In the genomic region with DNA sequence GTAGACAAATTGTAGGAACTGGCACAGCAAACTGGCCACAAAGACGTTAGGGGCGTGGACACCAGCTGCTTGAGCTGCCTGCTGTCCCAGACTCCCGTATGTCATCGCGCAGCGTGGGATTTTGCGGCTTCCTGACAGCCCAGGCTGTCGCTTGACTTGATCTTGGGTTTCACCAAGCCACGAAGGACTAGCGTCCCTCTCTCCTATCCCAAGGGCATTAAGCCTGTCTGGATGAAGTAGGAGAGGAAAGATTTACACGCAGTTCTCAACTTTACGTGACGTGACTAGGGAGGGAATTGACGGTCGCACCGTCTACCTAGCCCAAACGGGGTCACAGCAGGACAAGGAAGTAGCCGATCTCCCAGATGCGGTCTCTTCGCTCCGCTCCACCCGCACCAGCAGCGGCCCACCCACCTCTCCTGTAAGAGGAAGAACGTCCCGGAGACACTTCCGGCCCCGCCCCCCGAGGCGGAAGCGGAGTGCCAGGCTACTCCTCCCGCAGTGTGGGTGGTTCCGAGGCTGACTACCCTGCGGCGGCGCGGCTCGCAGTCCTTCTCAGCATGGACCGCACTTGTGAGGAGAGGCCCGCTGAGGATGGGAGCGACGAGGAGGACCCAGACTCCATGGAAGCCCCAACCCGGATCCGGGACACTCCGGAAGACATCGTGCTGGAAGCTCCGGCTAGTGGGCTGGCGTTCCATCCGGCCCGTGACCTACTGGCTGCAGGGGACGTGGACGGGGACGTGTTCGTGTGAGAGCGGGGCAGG, we compare ENCODE assay signal across 1 cellular context.
TF ChIP-seq lines count a peak whose summit lies in the region.

A gene with protein sequence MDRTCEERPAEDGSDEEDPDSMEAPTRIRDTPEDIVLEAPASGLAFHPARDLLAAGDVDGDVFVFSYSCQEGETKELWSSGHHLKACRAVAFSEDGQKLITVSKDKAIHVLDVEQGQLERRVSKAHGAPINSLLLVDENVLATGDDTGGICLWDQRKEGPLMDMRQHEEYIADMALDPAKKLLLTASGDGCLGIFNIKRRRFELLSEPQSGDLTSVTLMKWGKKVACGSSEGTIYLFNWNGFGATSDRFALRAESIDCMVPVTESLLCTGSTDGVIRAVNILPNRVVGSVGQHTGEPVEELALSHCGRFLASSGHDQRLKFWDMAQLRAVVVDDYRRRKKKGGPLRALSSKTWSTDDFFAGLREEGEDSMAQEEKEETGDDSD (plus strand): TSS at position 552 of the 767 bp plus-strand sequence. CDS start 9 bp downstream, at position 561.

TF ChIP-seq in K562, 482 proteins besides CTCF, POLR2A, EP300 and RAD21 (continued from another document):
- TF ChIP-seq, protein P1, sequence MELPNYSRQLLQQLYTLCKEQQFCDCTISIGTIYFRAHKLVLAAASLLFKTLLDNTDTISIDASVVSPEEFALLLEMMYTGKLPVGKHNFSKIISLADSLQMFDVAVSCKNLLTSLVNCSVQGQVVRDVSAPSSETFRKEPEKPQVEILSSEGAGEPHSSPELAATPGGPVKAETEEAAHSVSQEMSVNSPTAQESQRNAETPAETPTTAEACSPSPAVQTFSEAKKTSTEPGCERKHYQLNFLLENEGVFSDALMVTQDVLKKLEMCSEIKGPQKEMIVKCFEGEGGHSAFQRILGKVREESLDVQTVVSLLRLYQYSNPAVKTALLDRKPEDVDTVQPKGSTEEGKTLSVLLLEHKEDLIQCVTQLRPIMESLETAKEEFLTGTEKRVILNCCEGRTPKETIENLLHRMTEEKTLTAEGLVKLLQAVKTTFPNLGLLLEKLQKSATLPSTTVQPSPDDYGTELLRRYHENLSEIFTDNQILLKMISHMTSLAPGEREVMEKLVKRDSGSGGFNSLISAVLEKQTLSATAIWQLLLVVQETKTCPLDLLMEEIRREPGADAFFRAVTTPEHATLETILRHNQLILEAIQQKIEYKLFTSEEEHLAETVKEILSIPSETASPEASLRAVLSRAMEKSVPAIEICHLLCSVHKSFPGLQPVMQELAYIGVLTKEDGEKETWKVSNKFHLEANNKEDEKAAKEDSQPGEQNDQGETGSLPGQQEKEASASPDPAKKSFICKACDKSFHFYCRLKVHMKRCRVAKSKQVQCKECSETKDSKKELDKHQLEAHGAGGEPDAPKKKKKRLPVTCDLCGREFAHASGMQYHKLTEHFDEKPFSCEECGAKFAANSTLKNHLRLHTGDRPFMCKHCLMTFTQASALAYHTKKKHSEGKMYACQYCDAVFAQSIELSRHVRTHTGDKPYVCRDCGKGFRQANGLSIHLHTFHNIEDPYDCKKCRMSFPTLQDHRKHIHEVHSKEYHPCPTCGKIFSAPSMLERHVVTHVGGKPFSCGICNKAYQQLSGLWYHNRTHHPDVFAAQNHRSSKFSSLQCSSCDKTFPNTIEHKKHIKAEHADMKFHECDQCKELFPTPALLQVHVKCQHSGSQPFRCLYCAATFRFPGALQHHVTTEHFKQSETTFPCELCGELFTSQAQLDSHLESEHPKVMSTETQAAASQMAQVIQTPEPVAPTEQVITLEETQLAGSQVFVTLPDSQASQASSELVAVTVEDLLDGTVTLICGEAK (IDR thresholded peaks at IDR 0.05) = peak; percentile 97
- TF ChIP-seq, protein P1 (CRISPR knock-in tag; IDR thresholded peaks at IDR 0.05) = no peak
- no peak; the same call in none of the 2 replicates for TF ChIP-seq BHLHE40 (IDR thresholded peaks at IDR 0.05; ENCODE audit: low read length)
- TF ChIP-seq ZNF174 (CRISPR knock-in tag; IDR thresholded peaks at IDR 0.05) = no peak
- TF ChIP-seq SNIP1 (IDR thresholded peaks at IDR 0.05; ENCODE audit: low read depth) = no peak
- TF ChIP-seq CHD2 (IDR thresholded peaks at IDR 0.05; ENCODE audit: low read depth, low read length) = peak; percentile 64; the same call in 1 of the 2 replicates
- TF ChIP-seq, protein P2, sequence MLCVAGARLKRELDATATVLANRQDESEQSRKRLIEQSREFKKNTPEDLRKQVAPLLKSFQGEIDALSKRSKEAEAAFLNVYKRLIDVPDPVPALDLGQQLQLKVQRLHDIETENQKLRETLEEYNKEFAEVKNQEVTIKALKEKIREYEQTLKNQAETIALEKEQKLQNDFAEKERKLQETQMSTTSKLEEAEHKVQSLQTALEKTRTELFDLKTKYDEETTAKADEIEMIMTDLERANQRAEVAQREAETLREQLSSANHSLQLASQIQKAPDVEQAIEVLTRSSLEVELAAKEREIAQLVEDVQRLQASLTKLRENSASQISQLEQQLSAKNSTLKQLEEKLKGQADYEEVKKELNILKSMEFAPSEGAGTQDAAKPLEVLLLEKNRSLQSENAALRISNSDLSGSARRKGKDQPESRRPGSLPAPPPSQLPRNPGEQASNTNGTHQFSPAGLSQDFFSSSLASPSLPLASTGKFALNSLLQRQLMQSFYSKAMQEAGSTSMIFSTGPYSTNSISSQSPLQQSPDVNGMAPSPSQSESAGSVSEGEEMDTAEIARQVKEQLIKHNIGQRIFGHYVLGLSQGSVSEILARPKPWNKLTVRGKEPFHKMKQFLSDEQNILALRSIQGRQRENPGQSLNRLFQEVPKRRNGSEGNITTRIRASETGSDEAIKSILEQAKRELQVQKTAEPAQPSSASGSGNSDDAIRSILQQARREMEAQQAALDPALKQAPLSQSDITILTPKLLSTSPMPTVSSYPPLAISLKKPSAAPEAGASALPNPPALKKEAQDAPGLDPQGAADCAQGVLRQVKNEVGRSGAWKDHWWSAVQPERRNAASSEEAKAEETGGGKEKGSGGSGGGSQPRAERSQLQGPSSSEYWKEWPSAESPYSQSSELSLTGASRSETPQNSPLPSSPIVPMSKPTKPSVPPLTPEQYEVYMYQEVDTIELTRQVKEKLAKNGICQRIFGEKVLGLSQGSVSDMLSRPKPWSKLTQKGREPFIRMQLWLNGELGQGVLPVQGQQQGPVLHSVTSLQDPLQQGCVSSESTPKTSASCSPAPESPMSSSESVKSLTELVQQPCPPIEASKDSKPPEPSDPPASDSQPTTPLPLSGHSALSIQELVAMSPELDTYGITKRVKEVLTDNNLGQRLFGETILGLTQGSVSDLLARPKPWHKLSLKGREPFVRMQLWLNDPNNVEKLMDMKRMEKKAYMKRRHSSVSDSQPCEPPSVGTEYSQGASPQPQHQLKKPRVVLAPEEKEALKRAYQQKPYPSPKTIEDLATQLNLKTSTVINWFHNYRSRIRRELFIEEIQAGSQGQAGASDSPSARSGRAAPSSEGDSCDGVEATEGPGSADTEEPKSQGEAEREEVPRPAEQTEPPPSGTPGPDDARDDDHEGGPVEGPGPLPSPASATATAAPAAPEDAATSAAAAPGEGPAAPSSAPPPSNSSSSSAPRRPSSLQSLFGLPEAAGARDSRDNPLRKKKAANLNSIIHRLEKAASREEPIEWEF (CRISPR knock-in tag; IDR thresholded peaks at IDR 0.05) = no peak
- no peak for TF ChIP-seq GATAD2A (IDR thresholded peaks at IDR 0.05)
- TF ChIP-seq EHMT2 (IDR thresholded peaks at IDR 0.05) = no peak
- peak in 1 of 2 experiments; percentile 92; a peak in 2 of 4 replicates for TF ChIP-seq HDAC1 (IDR thresholded peaks at IDR 0.05)
- TF ChIP-seq, protein P3, sequence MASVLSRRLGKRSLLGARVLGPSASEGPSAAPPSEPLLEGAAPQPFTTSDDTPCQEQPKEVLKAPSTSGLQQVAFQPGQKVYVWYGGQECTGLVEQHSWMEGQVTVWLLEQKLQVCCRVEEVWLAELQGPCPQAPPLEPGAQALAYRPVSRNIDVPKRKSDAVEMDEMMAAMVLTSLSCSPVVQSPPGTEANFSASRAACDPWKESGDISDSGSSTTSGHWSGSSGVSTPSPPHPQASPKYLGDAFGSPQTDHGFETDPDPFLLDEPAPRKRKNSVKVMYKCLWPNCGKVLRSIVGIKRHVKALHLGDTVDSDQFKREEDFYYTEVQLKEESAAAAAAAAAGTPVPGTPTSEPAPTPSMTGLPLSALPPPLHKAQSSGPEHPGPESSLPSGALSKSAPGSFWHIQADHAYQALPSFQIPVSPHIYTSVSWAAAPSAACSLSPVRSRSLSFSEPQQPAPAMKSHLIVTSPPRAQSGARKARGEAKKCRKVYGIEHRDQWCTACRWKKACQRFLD (CRISPR knock-in tag; IDR thresholded peaks at IDR 0.05) = no peak
- TF ChIP-seq, protein P4, sequence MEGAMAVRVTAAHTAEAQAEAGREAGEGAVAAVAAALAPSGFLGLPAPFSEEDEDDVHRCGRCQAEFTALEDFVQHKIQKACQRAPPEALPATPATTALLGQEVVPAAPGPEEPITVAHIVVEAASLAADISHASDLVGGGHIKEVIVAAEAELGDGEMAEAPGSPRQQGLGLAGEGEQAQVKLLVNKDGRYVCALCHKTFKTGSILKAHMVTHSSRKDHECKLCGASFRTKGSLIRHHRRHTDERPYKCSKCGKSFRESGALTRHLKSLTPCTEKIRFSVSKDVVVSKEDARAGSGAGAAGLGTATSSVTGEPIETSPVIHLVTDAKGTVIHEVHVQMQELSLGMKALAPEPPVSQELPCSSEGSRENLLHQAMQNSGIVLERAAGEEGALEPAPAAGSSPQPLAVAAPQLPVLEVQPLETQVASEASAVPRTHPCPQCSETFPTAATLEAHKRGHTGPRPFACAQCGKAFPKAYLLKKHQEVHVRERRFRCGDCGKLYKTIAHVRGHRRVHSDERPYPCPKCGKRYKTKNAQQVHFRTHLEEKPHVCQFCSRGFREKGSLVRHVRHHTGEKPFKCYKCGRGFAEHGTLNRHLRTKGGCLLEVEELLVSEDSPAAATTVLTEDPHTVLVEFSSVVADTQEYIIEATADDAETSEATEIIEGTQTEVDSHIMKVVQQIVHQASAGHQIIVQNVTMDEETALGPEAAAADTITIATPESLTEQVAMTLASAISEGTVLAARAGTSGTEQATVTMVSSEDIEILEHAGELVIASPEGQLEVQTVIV (CRISPR knock-in tag; IDR thresholded peaks at IDR 0.05; ENCODE audit: borderline replicate concordance) = no peak
- TF ChIP-seq ETV1 (tag; conservative IDR thresholded peaks at IDR 0.05; ENCODE audit: low read depth) = peak; percentile 95
- TF ChIP-seq, protein P5, sequence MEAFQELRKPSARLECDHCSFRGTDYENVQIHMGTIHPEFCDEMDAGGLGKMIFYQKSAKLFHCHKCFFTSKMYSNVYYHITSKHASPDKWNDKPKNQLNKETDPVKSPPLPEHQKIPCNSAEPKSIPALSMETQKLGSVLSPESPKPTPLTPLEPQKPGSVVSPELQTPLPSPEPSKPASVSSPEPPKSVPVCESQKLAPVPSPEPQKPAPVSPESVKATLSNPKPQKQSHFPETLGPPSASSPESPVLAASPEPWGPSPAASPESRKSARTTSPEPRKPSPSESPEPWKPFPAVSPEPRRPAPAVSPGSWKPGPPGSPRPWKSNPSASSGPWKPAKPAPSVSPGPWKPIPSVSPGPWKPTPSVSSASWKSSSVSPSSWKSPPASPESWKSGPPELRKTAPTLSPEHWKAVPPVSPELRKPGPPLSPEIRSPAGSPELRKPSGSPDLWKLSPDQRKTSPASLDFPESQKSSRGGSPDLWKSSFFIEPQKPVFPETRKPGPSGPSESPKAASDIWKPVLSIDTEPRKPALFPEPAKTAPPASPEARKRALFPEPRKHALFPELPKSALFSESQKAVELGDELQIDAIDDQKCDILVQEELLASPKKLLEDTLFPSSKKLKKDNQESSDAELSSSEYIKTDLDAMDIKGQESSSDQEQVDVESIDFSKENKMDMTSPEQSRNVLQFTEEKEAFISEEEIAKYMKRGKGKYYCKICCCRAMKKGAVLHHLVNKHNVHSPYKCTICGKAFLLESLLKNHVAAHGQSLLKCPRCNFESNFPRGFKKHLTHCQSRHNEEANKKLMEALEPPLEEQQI (IDR thresholded peaks at IDR 0.05) = no peak
- no peak for TF ChIP-seq PTRF (tag; IDR thresholded peaks at IDR 0.05)
- 0 out of 2 replicates have a peak, but pooled peaks have one; percentile 37 for TF ChIP-seq NFXL1 (CRISPR knock-in tag; IDR thresholded peaks at IDR 0.05)
- no peak for TF ChIP-seq ZNF507 (tag; conservative IDR thresholded peaks at IDR 0.05)
- TF ChIP-seq IRF2 (CRISPR knock-in tag; IDR thresholded peaks at IDR 0.05) = no peak
